14 cellular contexts compared by ENCODE assay signal in the genomic region with DNA sequence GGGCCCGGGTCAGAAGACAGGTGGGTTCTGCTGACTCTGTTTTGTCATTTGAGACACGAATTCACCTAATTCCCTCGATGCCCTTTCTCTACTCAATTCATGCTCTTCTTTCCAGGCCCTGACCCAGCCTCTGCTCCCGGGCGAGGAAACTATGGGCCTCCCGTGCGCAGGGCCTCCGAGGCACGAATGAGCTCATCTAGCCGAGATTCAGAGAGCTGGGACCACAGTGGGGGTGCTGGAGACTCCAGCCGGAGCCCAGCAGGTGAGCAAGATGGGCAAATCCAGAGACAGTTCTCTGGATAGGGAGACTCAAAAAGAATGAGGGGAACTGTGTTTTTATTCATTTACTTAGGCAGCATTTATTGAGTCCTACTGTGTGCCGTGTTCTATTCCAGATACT. TPM values are rescaled to one million over a fixed set of nuclear protein-coding genes. Genes with fewer than 3 reads are reported as not detected.
DNase-seq lines count a peak whose midpoint lies in the region; ATAC-seq lines count a peak whose summit lies in the region.
"Had no signal": no experiment of that assay in that cellular context is flagged by ENCODE, and none has a peak within 500 bp of the region (broad histone marks: within the 10 kb centered on the region; RNA-seq: fewer than 3 reads in every experiment).

No MANE protein-coding gene starts in this region.

- H3K4me3 ChIP-seq in H7 (ENCODE audit: insufficient read depth, low read depth, low read length) = no peak overlapping the region
- H3K4me3 ChIP-seq: A549; BLaER1 treated with 17β-estradiol and CSF1 and Interleukin-3, amounts not matched to agents 10 nM and 100 nM; GM12878 had no signal

- no peaks in the 10 kb centered on the region for H3K36me3 ChIP-seq in H7 (replicated peaks; ENCODE audit: control insufficient read depth, insufficient read depth, low read length)
- H3K36me3 ChIP-seq: BLaER1 treated with 17β-estradiol and CSF1 and Interleukin-3, amounts not matched to agents 10 nM and 100 nM had no signal

- DNase-seq in G401 (ENCODE audit: low spot score) = peak; percentile 47
- DNase-seq in cerebellar cortex (ENCODE audit: low spot score) = peak; percentile 28
- peak; percentile 38 for DNase-seq in islet precursor cell
- DNase-seq in stimulated activated CD4-positive, alpha-beta T cell treated with anti-CD3 and anti-CD28 coated beads, Interleukin-4, amount 100 ng/mL, for 24 hours = no peak
- DNase-seq in H7 = no peak
- DNase-seq: Caco-2; Calu3; CD4-positive, alpha-beta T cell; CD8-positive, alpha-beta T cell; DMS79 treated with DMSO at 0.1 percent for 48 hours had no signal

- no peaks in the 10 kb centered on the region for H3K27me3 ChIP-seq in H7 (ENCODE audit: control insufficient read depth, insufficient read depth, low read length)
- H3K27me3 ChIP-seq: BLaER1 treated with 17β-estradiol and CSF1 and Interleukin-3, amounts not matched to agents 10 nM and 100 nM had no signal

- in situ Hi-C loops in G401 (cut with HindIII; ENCODE audit: low sequenced_read_pairs) = no loop called here

- ATAC-seq in HG03097 (IDR thresholded peaks at IDR 0.05; ENCODE audit: low FRiP score, unreplicated experiment) = no peak
- ATAC-seq: A549; CD8-positive, alpha-beta T cell; GM12878 had no signal

RNA-seq across cellular contexts. Expression of a gene that starts 37.0 kb away (rescaled TPM):
- total RNA-seq in G401 (2014; rRNA removed; shearing (Covaris generic)) = not detected in 2 replicates
- 0.62 and 0.96 TPM in 2 replicates for total RNA-seq in H7 (2014; rRNA removed; shearing (Covaris generic))

Comparison
In these comparisons a context has a peak if more than half of its experiments do, and no peak if none do; other contexts are left out.
1. DNase-seq: peak in G401 (single experiment), cerebellar cortex (single experiment) and islet precursor cell (single experiment); none in stimulated activated CD4-positive, alpha-beta T cell treated with anti-CD3 and anti-CD28 coated beads, Interleukin-4, amount 100 ng/mL, for 24 hours (single experiment) and H7 (single experiment).